12 cellular contexts compared by ENCODE assay signal in genomic region chr13:114149774-114150740, GRCh38. TPM values are rescaled to one million over a fixed set of nuclear protein-coding genes. Genes with fewer than 3 reads are reported as not detected.
DNase-seq lines count a peak whose midpoint lies in the region; ATAC-seq, FAIRE-seq and TF ChIP-seq lines count a peak whose summit lies in the region.
"Had no signal": no experiment of that assay in that cellular context is flagged by ENCODE, and none has a peak within 500 bp of the region (broad histone marks: within the 10 kb centered on the region; RNA-seq: fewer than 3 reads in every experiment).

No MANE protein-coding gene starts in this region.

- H3K27me3 ChIP-seq in RWPE2 (ENCODE audit: insufficient read depth, poor library complexity, severe bottlenecking) (no peaks in the 10 kb centered on the region), BE2C (no peaks in the 10 kb centered on the region)
- H3K27me3 ChIP-seq: colonic mucosa, foreskin keratinocyte had no signal

- TF ChIP-seq CTCF in D721Med (IDR thresholded peaks at IDR 0.05; ENCODE audit: insufficient read depth, missing control alignments) = no peak
- no peak for TF ChIP-seq CTCF in RWPE2 (IDR thresholded peaks at IDR 0.05; ENCODE audit: poor library complexity, severe bottlenecking)
- TF ChIP-seq CTCF in mucosa of descending colon (IDR thresholded peaks at IDR 0.05) = no peak
- no peak for TF ChIP-seq CTCF in BE2C (IDR thresholded peaks at IDR 0.05; ENCODE audit: low read depth, low read length)

- H3K4me1 ChIP-seq in RWPE2 (ENCODE audit: insufficient read depth, poor library complexity, severe bottlenecking) (peaks cover 9% of the 10 kb centered on the region), mucosa of descending colon (ENCODE audit: low read depth) (peaks cover 19% of the 10 kb centered on the region), BE2C (no peaks in the 10 kb centered on the region; the same call in 1 of the 2 replicates)
- H3K4me1 ChIP-seq: colonic mucosa, foreskin keratinocyte had no signal

- H3K9me3 ChIP-seq in RWPE2 (ENCODE audit: severe bottlenecking) (no peaks in the 10 kb centered on the region), mucosa of descending colon (no peaks in the 10 kb centered on the region), BE2C (no peaks in the 10 kb centered on the region)
- H3K9me3 ChIP-seq: colonic mucosa had no signal

- ATAC-seq in RWPE2 (ENCODE audit: low read depth) = no peak
- ATAC-seq in mucosa of descending colon = no peak
- no peak for ATAC-seq in HG03139 (IDR thresholded peaks at IDR 0.05; ENCODE audit: unreplicated experiment)
- no peak for ATAC-seq in HG03442 (IDR thresholded peaks at IDR 0.05; ENCODE audit: unreplicated experiment)
- ATAC-seq: foreskin keratinocyte, PC-3 had no signal

- no peaks in the 10 kb centered on the region for H3K36me3 ChIP-seq in RWPE2 (ENCODE audit: low read depth)
- no peaks in the 10 kb centered on the region for H3K36me3 ChIP-seq in mucosa of descending colon (ENCODE audit: low read depth)
- H3K36me3 ChIP-seq in BE2C = no peaks in the 10 kb centered on the region
- H3K36me3 ChIP-seq: colonic mucosa had no signal

- intact Hi-C loops in mucosa of descending colon (cut with DNase I, micrococcal nuclease) = no loop called here

- H3K27ac ChIP-seq in RWPE2 (ENCODE audit: poor library complexity, severe bottlenecking) = no peak overlapping the region
- H3K27ac ChIP-seq: colonic mucosa, foreskin keratinocyte had no signal

- DNase-seq in D721Med (ENCODE audit: insufficient read length, low spot score) (peak; percentile 9), NCI-H1105 (lab: John Stamatoyannopoulos, UW) (peak; percentile 95), RWPE2 (ENCODE audit: low spot score) (peak; percentile 24), mucosa of descending colon (peak in 2 of 3 donors; percentile 39 to 45), BE2C (no peak)
- DNase-seq: colonic mucosa, DMS 273 treated with DMSO at 0.1 percent for 48 hours, foreskin keratinocyte, PC-3 had no signal

- no peak for FAIRE-seq in D721Med (lab: Jason Lieb, UNC)
- FAIRE-seq: TTC549 had no signal

- H3K4me3 ChIP-seq in RWPE2 (ENCODE audit: severe bottlenecking) (no peak overlapping the region), mucosa of descending colon (no peak overlapping the region), BE2C (ENCODE audit: low read depth, low read length) (no peak overlapping the region)
- H3K4me3 ChIP-seq: colonic mucosa had no signal

RNA-seq across cellular contexts. Expression of gene RASA3, which starts 17.6 kb away (rescaled TPM):
- total RNA-seq in mucosa of descending colon = 10 to 100 TPM in 1 of 3 donors, 1 to 10 TPM in 2; 7.9 to 19.0 (median 8.4) TPM
- 5.1 TPM for polyA plus RNA-seq in BE2C (2012; ENCODE audit: insufficient read depth, insufficient read length, low read depth)

RNA-seq across cellular contexts. Expression of gene CFAP97D2, which starts 29.0 kb away (rescaled TPM):
- not detected for total RNA-seq in mucosa of descending colon
- polyA plus RNA-seq in BE2C (2012; ENCODE audit: insufficient read depth, insufficient read length, low read depth) = not detected
- total RNA-seq: colonic mucosa, foreskin keratinocyte, PC-3 had no signal
- polyA plus RNA-seq: foreskin keratinocyte had no signal
